In genomic region chr10:13328588-13328987, GRCh38 we compare ENCODE assay signal across 2 cellular contexts.
TF ChIP-seq lines count a peak whose summit lies in the region.

No MANE protein-coding gene starts in this region.

TF ChIP-seq in GM23338, 12 proteins besides CTCF, POLR2A, EP300 and RAD21 (continued from another document):
- TF ChIP-seq REST (IDR thresholded peaks at IDR 0.05; ENCODE audit: unreplicated experiment) (no peak), ZNF462 (CRISPR knock-in tag; IDR thresholded peaks at IDR 0.05) (no peak), POLR2AphosphoS5 (IDR thresholded peaks at IDR 0.05; ENCODE audit: low read depth) (no peak)

TF ChIP-seq in WTC11, 78 proteins besides CTCF, POLR2A, EP300 and RAD21 (continued from another document):
- TF ChIP-seq ZSCAN18 (CRISPR knock-in tag; IDR thresholded peaks at IDR 0.05) (no peak), E2F5 (CRISPR knock-in tag; IDR thresholded peaks at IDR 0.05) (0 out of 2 replicates have a peak, but pooled peaks have one; percentile 26)
